ENCODE assay signal across 9 cellular contexts in genomic region chr1:118396279-118396678, GRCh38.
"Had no signal": no experiment of that assay in that cellular context is flagged by ENCODE, and none has a peak within 500 bp of the region (broad histone marks: within the 10 kb centered on the region; RNA-seq: fewer than 3 reads in every experiment).

No MANE protein-coding gene starts in this region.

- H3K9me3 ChIP-seq: HAP-1 had no signal

- DNase-seq: GM23248, GOT3, H7, HFFc6 had no signal

- H3K27me3 Mint-ChIP-seq: IgD-negative memory B cell had no signal

- H3K4me3 ChIP-seq: GM23248, HAP-1 had no signal

- H3K36me3 Mint-ChIP-seq: IgD-negative memory B cell had no signal

- H3K9me3 Mint-ChIP-seq: HFFc6, IgD-negative memory B cell had no signal

- H3K36me3 ChIP-seq: HAP-1 had no signal

- FAIRE-seq: HepG2 had no signal

- H3K27ac ChIP-seq: GM23248, HL-60 had no signal

- ATAC-seq: HCT116, HepG2 had no signal

- H3K4me1 ChIP-seq: HAP-1 had no signal

- H3K27ac Mint-ChIP-seq: HFFc6, IgD-negative memory B cell had no signal

- H3K4me3 Mint-ChIP-seq: HFFc6, IgD-negative memory B cell had no signal
